Comparison of ENCODE assay signal across 8 cellular contexts in genomic region chr9:95055851-95056551, GRCh38.
DNase-seq lines count a peak whose midpoint lies in the region; ATAC-seq and TF ChIP-seq lines count a peak whose summit lies in the region.

No MANE protein-coding gene starts in this region.

- ATAC-seq in heart right ventricle (peak; percentile 62 to 87 (median 72)), GM19023 (IDR thresholded peaks at IDR 0.05; ENCODE audit: unreplicated experiment) (no peak)

- 23 to 32% methylated on average over 15 of the region's 15 CpGs for WGBS in heart right ventricle, 2 donors

- H3K4me1 ChIP-seq in heart right ventricle = peaks cover 23 to 100% (median 87%) of the 10 kb centered on the region in 9 donors

- H3K27ac ChIP-seq in VCaP (peak overlapping the region; percentile 80), heart right ventricle (peak overlapping the region; percentile 49 to 84 (median 70))

- H3K9me3 ChIP-seq in heart right ventricle = no peaks in the 10 kb centered on the region

- no peaks in the 10 kb centered on the region for H3K27me3 ChIP-seq in heart right ventricle

- no peak for TF ChIP-seq CTCF in VCaP (conservative IDR thresholded peaks at IDR 0.05)
- TF ChIP-seq CTCF in heart right ventricle (IDR thresholded peaks at IDR 0.05) = no peak

- intact Hi-C loops in heart right ventricle (cut with DNase I) = loop anchor here in 4 of 10 donors (5.0 kb wide), 2 partner anchors 34 to 49 kb away; no protein-coding TSS in a partner anchor

- DNase-seq in EL (peak; percentile 69), heart right ventricle (peak in 1 of 2 donors; percentile 64), renal cortical epithelial cell (ENCODE audit: low read depth) (peak; percentile 41), NCI-H2171 treated with DMSO at 0.1 percent for 48 hours (lab: John Stamatoyannopoulos, UW) (no peak), activated T-cell treated with anti-CD3 and anti-CD28 coated beads for 4 hours (no peak)
- no peak for DNase-seq in activated CD4-positive, alpha-beta T cell treated with anti-CD3 and anti-CD28 coated beads, Interleukin-2, amount 50 U/mL, for 4 hours

- H3K4me3 ChIP-seq in heart right ventricle = peak overlapping the region in 8 of 10 donors; percentile 3 to 39 (median 32)

- H3K36me3 ChIP-seq in heart right ventricle = peaks cover 0 to 38% (median 6%) of the 10 kb centered on the region in 9 donors

Comparison
In these comparisons a context has a peak if more than half of its experiments do, and no peak if none do; other contexts are left out.
1. DNase-seq: peak in EL (single experiment) and renal cortical epithelial cell (single experiment); none in NCI-H2171 treated with DMSO at 0.1 percent for 48 hours (single experiment), activated CD4-positive, alpha-beta T cell treated with anti-CD3 and anti-CD28 coated beads, Interleukin-2, amount 50 U/mL, for 4 hours (0 of 2) and activated T-cell treated with anti-CD3 and anti-CD28 coated beads for 4 hours (single experiment).